In the genomic region with DNA sequence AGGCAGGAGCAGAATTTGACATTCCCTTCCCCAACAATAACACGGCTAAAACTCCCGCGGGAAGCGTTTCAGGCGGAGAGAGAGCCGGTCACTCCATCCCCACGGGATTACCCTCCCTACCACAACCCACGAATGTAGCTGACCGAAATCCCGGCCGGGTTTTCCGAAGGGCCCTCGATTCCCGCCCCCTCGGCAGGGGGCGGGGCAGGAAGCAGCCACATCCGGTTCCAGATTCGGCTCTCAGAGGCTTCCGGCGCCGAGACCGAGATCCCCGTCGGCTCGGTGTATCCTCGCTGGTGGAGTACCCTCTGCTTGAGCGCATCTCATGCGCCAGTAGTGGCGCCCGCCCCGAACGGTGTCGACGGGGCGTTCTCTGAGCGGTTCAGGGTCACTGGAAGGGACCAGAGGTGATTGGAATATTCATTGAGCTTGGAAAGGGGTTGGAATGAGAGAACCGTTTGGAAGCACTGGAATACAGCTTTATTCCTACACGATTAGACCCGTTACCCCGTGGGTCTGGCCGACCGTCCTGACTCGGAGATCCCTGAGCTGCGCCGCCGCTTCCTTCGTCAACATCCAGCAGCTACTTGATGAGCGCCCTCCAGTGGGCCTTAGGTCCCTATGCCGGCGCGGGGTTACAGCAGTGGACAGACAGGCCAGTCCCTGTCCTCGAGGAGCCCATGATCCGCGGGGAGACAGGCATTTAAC, we compare ENCODE assay signal across 1 cellular context.
A peak's percentile ranks its signal among the peaks of the same experiment; 100 is the strongest.
TF ChIP-seq lines count a peak whose summit lies in the region.

No MANE protein-coding gene starts in this region.

TF ChIP-seq in H1, 55 proteins besides CTCF, POLR2A, EP300 and RAD21:
- peak; percentile 6 for TF ChIP-seq CREB1 (IDR thresholded peaks at IDR 0.05)
- TF ChIP-seq CTBP2 (IDR thresholded peaks at IDR 0.05; ENCODE audit: borderline replicate concordance, insufficient read depth, insufficient read length, low read length), result no peak
- TF ChIP-seq POU5F1 (IDR thresholded peaks at IDR 0.05; ENCODE audit: low read depth, low read length), result no peak
- peak; percentile 63 for TF ChIP-seq TAF1 (IDR thresholded peaks at IDR 0.05; ENCODE audit: low read depth, low read length)
- no peak for TF ChIP-seq SUZ12 (IDR thresholded peaks at IDR 0.05; ENCODE audit: low read length)
- peak; percentile 88 for TF ChIP-seq BACH1 (IDR thresholded peaks at IDR 0.05; ENCODE audit: low read length)
- TF ChIP-seq, protein P1, sequence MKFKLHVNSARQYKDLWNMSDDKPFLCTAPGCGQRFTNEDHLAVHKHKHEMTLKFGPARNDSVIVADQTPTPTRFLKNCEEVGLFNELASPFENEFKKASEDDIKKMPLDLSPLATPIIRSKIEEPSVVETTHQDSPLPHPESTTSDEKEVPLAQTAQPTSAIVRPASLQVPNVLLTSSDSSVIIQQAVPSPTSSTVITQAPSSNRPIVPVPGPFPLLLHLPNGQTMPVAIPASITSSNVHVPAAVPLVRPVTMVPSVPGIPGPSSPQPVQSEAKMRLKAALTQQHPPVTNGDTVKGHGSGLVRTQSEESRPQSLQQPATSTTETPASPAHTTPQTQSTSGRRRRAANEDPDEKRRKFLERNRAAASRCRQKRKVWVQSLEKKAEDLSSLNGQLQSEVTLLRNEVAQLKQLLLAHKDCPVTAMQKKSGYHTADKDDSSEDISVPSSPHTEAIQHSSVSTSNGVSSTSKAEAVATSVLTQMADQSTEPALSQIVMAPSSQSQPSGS (IDR thresholded peaks at IDR 0.05; ENCODE audit: low read length), result peak; percentile 67; the same call in 1 of the 2 replicates
- peak; percentile 96 for TF ChIP-seq SP1 (IDR thresholded peaks at IDR 0.05; ENCODE audit: low read depth, low read length)
- no peak for TF ChIP-seq BRCA1 (IDR thresholded peaks at IDR 0.05; ENCODE audit: low read depth, low read length)
- TF ChIP-seq CHD1 (IDR thresholded peaks at IDR 0.05; ENCODE audit: low read depth, low read length), result no peak
- TF ChIP-seq ASH2L (IDR thresholded peaks at IDR 0.05; ENCODE audit: low read length), result no peak
- no peak; the same call in 1 of the 2 replicates for TF ChIP-seq YY1 (IDR thresholded peaks at IDR 0.05; ENCODE audit: low read depth, low read length)
- TF ChIP-seq KDM1A (IDR thresholded peaks at IDR 0.05; ENCODE audit: borderline replicate concordance, low read length), result 0 out of 2 replicates have a peak, but pooled peaks have one; percentile 76
- no peak for TF ChIP-seq SIRT6 (IDR thresholded peaks at IDR 0.05; ENCODE audit: low read length)
- TF ChIP-seq SIN3A (conservative IDR thresholded peaks at IDR 0.05 in 1 of 2, IDR thresholded peaks at IDR 0.05 in 1 of 2; ENCODE audit: low read depth in 1 of 2, low read length in 2 of 2), result peak in 1 of 2 experiments; percentile 90; a peak in 2 of 4 replicates
- no peak for TF ChIP-seq FOSL1 (IDR thresholded peaks at IDR 0.05; ENCODE audit: insufficient read depth, low read depth, low read length)
- 0 out of 2 replicates have a peak, but pooled peaks have one; percentile 29 for TF ChIP-seq RFX5 (IDR thresholded peaks at IDR 0.05; ENCODE audit: borderline replicate concordance, low read depth, low read length)
- TF ChIP-seq EZH2 (IDR thresholded peaks at IDR 0.05; ENCODE audit: low read depth, low read length, severe bottlenecking), result no peak
- TF ChIP-seq HDAC6 (IDR thresholded peaks at IDR 0.05; ENCODE audit: low read depth, low read length), result no peak
- peak; percentile 72; the same call in 1 of the 2 replicates for TF ChIP-seq EGR1 (IDR thresholded peaks at IDR 0.05; ENCODE audit: borderline replicate concordance, low read depth, low read length)
- no peak for TF ChIP-seq KDM5A (IDR thresholded peaks at IDR 0.05; ENCODE audit: low read length)
- TF ChIP-seq MAX (IDR thresholded peaks at IDR 0.05), result 0 out of 2 replicates have a peak, but pooled peaks have one; percentile 24
- peak; percentile 73 for TF ChIP-seq PHF8 (conservative IDR thresholded peaks at IDR 0.05; ENCODE audit: low read depth, low read length)
- peak; percentile 54 for TF ChIP-seq KDM4A (IDR thresholded peaks at IDR 0.05; ENCODE audit: low read depth, low read length, severe bottlenecking)
- TF ChIP-seq TEAD4 (IDR thresholded peaks at IDR 0.05; ENCODE audit: low read depth, low read length), result no peak
- TF ChIP-seq CBX8 (IDR thresholded peaks at IDR 0.05; ENCODE audit: borderline replicate concordance, low read depth, low read length), result no peak
- TF ChIP-seq CHD2 (IDR thresholded peaks at IDR 0.05; ENCODE audit: low read length), result no peak; the same call in 1 of the 2 replicates
- TF ChIP-seq CEBPB (IDR thresholded peaks at IDR 0.05; ENCODE audit: low read depth, low read length), result no peak
- peak; percentile 58 for TF ChIP-seq POLR2AphosphoS5 (IDR thresholded peaks at IDR 0.05; ENCODE audit: low read depth, low read length)
- TF ChIP-seq NRF1 (IDR thresholded peaks at IDR 0.05; ENCODE audit: low read depth, low read length), result no peak
- TF ChIP-seq, protein P2, sequence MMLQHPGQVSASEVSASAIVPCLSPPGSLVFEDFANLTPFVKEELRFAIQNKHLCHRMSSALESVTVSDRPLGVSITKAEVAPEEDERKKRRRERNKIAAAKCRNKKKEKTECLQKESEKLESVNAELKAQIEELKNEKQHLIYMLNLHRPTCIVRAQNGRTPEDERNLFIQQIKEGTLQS (IDR thresholded peaks at IDR 0.05; ENCODE audit: insufficient read depth, low read depth, low read length), result no peak
- no peak for TF ChIP-seq RBBP5 (IDR thresholded peaks at IDR 0.05; ENCODE audit: borderline replicate concordance, low read depth, low read length)
- no peak for TF ChIP-seq JUN (IDR thresholded peaks at IDR 0.05; ENCODE audit: low read depth, low read length)
- no peak for TF ChIP-seq SP2 (IDR thresholded peaks at IDR 0.05; ENCODE audit: low read length)
- no peak for TF ChIP-seq CBX5 (IDR thresholded peaks at IDR 0.05; ENCODE audit: low read depth, low read length)
- TF ChIP-seq, protein P3, sequence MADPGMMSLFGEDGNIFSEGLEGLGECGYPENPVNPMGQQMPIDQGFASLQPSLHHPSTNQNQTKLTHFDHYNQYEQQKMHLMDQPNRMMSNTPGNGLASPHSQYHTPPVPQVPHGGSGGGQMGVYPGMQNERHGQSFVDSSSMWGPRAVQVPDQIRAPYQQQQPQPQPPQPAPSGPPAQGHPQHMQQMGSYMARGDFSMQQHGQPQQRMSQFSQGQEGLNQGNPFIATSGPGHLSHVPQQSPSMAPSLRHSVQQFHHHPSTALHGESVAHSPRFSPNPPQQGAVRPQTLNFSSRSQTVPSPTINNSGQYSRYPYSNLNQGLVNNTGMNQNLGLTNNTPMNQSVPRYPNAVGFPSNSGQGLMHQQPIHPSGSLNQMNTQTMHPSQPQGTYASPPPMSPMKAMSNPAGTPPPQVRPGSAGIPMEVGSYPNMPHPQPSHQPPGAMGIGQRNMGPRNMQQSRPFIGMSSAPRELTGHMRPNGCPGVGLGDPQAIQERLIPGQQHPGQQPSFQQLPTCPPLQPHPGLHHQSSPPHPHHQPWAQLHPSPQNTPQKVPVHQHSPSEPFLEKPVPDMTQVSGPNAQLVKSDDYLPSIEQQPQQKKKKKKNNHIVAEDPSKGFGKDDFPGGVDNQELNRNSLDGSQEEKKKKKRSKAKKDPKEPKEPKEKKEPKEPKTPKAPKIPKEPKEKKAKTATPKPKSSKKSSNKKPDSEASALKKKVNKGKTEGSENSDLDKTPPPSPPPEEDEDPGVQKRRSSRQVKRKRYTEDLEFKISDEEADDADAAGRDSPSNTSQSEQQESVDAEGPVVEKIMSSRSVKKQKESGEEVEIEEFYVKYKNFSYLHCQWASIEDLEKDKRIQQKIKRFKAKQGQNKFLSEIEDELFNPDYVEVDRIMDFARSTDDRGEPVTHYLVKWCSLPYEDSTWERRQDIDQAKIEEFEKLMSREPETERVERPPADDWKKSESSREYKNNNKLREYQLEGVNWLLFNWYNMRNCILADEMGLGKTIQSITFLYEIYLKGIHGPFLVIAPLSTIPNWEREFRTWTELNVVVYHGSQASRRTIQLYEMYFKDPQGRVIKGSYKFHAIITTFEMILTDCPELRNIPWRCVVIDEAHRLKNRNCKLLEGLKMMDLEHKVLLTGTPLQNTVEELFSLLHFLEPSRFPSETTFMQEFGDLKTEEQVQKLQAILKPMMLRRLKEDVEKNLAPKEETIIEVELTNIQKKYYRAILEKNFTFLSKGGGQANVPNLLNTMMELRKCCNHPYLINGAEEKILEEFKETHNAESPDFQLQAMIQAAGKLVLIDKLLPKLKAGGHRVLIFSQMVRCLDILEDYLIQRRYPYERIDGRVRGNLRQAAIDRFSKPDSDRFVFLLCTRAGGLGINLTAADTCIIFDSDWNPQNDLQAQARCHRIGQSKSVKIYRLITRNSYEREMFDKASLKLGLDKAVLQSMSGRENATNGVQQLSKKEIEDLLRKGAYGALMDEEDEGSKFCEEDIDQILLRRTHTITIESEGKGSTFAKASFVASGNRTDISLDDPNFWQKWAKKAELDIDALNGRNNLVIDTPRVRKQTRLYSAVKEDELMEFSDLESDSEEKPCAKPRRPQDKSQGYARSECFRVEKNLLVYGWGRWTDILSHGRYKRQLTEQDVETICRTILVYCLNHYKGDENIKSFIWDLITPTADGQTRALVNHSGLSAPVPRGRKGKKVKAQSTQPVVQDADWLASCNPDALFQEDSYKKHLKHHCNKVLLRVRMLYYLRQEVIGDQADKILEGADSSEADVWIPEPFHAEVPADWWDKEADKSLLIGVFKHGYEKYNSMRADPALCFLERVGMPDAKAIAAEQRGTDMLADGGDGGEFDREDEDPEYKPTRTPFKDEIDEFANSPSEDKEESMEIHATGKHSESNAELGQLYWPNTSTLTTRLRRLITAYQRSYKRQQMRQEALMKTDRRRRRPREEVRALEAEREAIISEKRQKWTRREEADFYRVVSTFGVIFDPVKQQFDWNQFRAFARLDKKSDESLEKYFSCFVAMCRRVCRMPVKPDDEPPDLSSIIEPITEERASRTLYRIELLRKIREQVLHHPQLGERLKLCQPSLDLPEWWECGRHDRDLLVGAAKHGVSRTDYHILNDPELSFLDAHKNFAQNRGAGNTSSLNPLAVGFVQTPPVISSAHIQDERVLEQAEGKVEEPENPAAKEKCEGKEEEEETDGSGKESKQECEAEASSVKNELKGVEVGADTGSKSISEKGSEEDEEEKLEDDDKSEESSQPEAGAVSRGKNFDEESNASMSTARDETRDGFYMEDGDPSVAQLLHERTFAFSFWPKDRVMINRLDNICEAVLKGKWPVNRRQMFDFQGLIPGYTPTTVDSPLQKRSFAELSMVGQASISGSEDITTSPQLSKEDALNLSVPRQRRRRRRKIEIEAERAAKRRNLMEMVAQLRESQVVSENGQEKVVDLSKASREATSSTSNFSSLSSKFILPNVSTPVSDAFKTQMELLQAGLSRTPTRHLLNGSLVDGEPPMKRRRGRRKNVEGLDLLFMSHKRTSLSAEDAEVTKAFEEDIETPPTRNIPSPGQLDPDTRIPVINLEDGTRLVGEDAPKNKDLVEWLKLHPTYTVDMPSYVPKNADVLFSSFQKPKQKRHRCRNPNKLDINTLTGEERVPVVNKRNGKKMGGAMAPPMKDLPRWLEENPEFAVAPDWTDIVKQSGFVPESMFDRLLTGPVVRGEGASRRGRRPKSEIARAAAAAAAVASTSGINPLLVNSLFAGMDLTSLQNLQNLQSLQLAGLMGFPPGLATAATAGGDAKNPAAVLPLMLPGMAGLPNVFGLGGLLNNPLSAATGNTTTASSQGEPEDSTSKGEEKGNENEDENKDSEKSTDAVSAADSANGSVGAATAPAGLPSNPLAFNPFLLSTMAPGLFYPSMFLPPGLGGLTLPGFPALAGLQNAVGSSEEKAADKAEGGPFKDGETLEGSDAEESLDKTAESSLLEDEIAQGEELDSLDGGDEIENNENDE (IDR thresholded peaks at IDR 0.05; ENCODE audit: insufficient replicate concordance, low read length), result no peak
- no peak for TF ChIP-seq ZNF274 (IDR thresholded peaks at IDR 0.05; ENCODE audit: borderline replicate concordance, extremely low read depth, low read length)
- no peak for TF ChIP-seq JUND (IDR thresholded peaks at IDR 0.05; ENCODE audit: low read length)
- TF ChIP-seq MAFK (IDR thresholded peaks at IDR 0.05; ENCODE audit: low read depth, low read length), result no peak
- peak; percentile 71 for TF ChIP-seq TAF7 (optimal IDR thresholded peaks at IDR 0.05; ENCODE audit: borderline replicate concordance, low read depth, low read length)
- peak; percentile 52 for TF ChIP-seq E2F6 (IDR thresholded peaks at IDR 0.05)
- TF ChIP-seq USF2 (IDR thresholded peaks at IDR 0.05; ENCODE audit: low read length), result no peak
- TF ChIP-seq SRF (IDR thresholded peaks at IDR 0.05; ENCODE audit: low read depth, low read length), result no peak
- peak in 1 of 2 experiments; percentile 82; a peak in 2 of 4 replicates for TF ChIP-seq HDAC2 (IDR thresholded peaks at IDR 0.05; ENCODE audit: borderline replicate concordance in 1 of 2, low read depth in 2 of 2, low read length in 2 of 2)
- no peak for TF ChIP-seq SIX5 (IDR thresholded peaks at IDR 0.05; ENCODE audit: low read depth, low read length)
- TF ChIP-seq TBP (IDR thresholded peaks at IDR 0.05; ENCODE audit: low read depth, low read length), result no peak
- no peak for TF ChIP-seq NANOG (IDR thresholded peaks at IDR 0.05; ENCODE audit: insufficient read depth, low read depth, low read length, poor library complexity, severe bottlenecking)
- TF ChIP-seq BCL11A (IDR thresholded peaks at IDR 0.05; ENCODE audit: low read depth in 2 of 2, low read length in 2 of 2), result no peak
- TF ChIP-seq GABPA (IDR thresholded peaks at IDR 0.05; ENCODE audit: borderline replicate concordance, insufficient read depth, low read length), result peak; percentile 78; the same call in 1 of the 2 replicates
- TF ChIP-seq TCF12 (IDR thresholded peaks at IDR 0.05; ENCODE audit: low read depth, low read length), result no peak
- TF ChIP-seq RNF2 (IDR thresholded peaks at IDR 0.05; ENCODE audit: borderline replicate concordance, low read depth, low read length, missing control alignments, poor library complexity, severe bottlenecking), result no peak
- peak; percentile 39 for TF ChIP-seq SAP30 (IDR thresholded peaks at IDR 0.05; ENCODE audit: insufficient read depth, insufficient replicate concordance, low read length)
- no peak for TF ChIP-seq GTF2F1 (IDR thresholded peaks at IDR 0.05; ENCODE audit: borderline replicate concordance, low read depth, low read length)
- peak; percentile 63; the same call in 1 of the 2 replicates for TF ChIP-seq SP4 (IDR thresholded peaks at IDR 0.05; ENCODE audit: low read length)
- TF ChIP-seq RXRA (IDR thresholded peaks at IDR 0.05; ENCODE audit: insufficient read depth, low read depth, low read length), result no peak
